Comparison of ENCODE assay signal across 26 cellular contexts in the genomic region with DNA sequence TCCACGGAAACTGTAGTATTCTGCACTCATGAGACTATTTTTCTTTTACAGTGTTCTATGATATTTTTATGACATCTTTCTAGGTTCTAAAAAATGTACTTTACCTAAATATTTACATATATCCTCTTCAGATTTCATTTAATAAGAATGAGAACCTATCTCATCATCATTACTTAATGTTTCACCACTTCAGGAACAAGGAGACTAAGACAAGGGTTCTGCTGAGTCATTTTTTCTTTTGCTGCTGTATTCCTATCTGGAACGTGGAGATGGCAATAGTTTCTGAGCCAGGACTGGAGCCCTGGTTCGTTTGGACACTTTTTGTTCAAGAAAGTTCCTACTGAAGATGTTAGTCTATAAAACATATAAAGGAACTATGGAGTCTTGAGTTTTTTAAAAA.
"Had no signal": no experiment of that assay in that cellular context is flagged by ENCODE, and none has a peak within 500 bp of the region (broad histone marks: within the 10 kb centered on the region; RNA-seq: fewer than 3 reads in every experiment).

No MANE protein-coding gene starts in this region.

- DNase-seq: activated CD4-positive, alpha-beta T cell treated with anti-CD3 and anti-CD28 coated beads for 36 hours; activated CD4-positive, alpha-beta T cell treated with anti-CD3 and anti-CD28 coated beads, Interleukin-2, amount 50 U/mL, for 4 hours; activated CD8-positive, alpha-beta memory T cell treated with anti-CD3 and anti-CD28 coated beads for 24 hours; activated CD8-positive, alpha-beta memory T cell treated with anti-CD3 and anti-CD28 coated beads, Interleukin-2, amount 50 U/mL, for 4 hours; activated naive CD4-positive, alpha-beta T cell treated with Interleukin-2 at 50 U/mL for 16 hours; activated naive CD8-positive, alpha-beta T cell treated with anti-CD3 and anti-CD28 coated beads for 36 hours; activated T-cell treated with anti-CD3 and anti-CD28 coated beads, Interleukin-2, amount 50 U/mL, for 48 hours; amniotic stem cell; heart right ventricle; left colon; mesendoderm; mucosa of descending colon; nephron progenitor cell; pancreas; psoas muscle; stimulated activated CD4-positive, alpha-beta T cell treated with anti-CD3 and anti-CD28 coated beads, Interleukin-2, amount 100 ng/mL, for 24 hours; T-helper 1 cell had no signal

- H3K36me3 Mint-ChIP-seq: activated naive CD8-positive, alpha-beta T cell treated with anti-CD3 and anti-CD28 coated beads for 36 hours; stimulated activated effector memory CD8-positive, alpha-beta T cell treated with anti-CD3 and anti-CD28 coated beads, Interleukin-12 subunit alpha, Interleukin-12 subunit beta, amount 100 ng/mL, for 72 hours; type B pancreatic cell; WTC11 had no signal

- ATAC-seq: activated CD4-positive, alpha-beta T cell treated with anti-CD3 and anti-CD28 coated beads for 36 hours; left colon; mucosa of descending colon; pancreas; psoas muscle; stimulated activated effector memory CD8-positive, alpha-beta T cell treated with anti-CD3 and anti-CD28 coated beads, Interleukin-12 subunit alpha, Interleukin-12 subunit beta, amount 100 ng/mL, for 72 hours; WTC11 had no signal

- H3K36me3 ChIP-seq: breast epithelium, heart right ventricle, pancreas, right atrium auricular region, thoracic aorta, vagina had no signal

- H3K4me3 Mint-ChIP-seq: activated CD4-positive, alpha-beta T cell treated with anti-CD3 and anti-CD28 coated beads for 36 hours; activated naive CD8-positive, alpha-beta T cell treated with anti-CD3 and anti-CD28 coated beads for 36 hours; nephron progenitor cell; stimulated activated effector memory CD8-positive, alpha-beta T cell treated with anti-CD3 and anti-CD28 coated beads, Interleukin-12 subunit alpha, Interleukin-12 subunit beta, amount 100 ng/mL, for 72 hours; type B pancreatic cell; WTC11 had no signal

- H3K27me3 ChIP-seq: breast epithelium, heart right ventricle, pancreas, right atrium auricular region, vagina had no signal

- H3K4me1 ChIP-seq: breast epithelium, pancreas, psoas muscle, right atrium auricular region had no signal

- H3K27ac ChIP-seq: breast epithelium, heart right ventricle, pancreas, psoas muscle, right atrium auricular region, thoracic aorta, vagina had no signal

- H3K27ac Mint-ChIP-seq: activated CD4-positive, alpha-beta T cell treated with anti-CD3 and anti-CD28 coated beads for 36 hours; activated naive CD8-positive, alpha-beta T cell treated with anti-CD3 and anti-CD28 coated beads for 36 hours; nephron progenitor cell; stimulated activated effector memory CD8-positive, alpha-beta T cell treated with anti-CD3 and anti-CD28 coated beads, Interleukin-12 subunit alpha, Interleukin-12 subunit beta, amount 100 ng/mL, for 72 hours; type B pancreatic cell; WTC11 had no signal

- H3K9me3 ChIP-seq: breast epithelium, mucosa of descending colon, pancreas, psoas muscle, thoracic aorta, vagina had no signal

- FAIRE-seq: keratinocyte, pancreas, TTC549 had no signal

- H3K27me3 Mint-ChIP-seq: activated CD4-positive, alpha-beta T cell treated with anti-CD3 and anti-CD28 coated beads for 36 hours; activated naive CD8-positive, alpha-beta T cell treated with anti-CD3 and anti-CD28 coated beads for 36 hours; type B pancreatic cell had no signal

- H3K4me1 Mint-ChIP-seq: activated CD4-positive, alpha-beta T cell treated with anti-CD3 and anti-CD28 coated beads for 36 hours; activated naive CD8-positive, alpha-beta T cell treated with anti-CD3 and anti-CD28 coated beads for 36 hours; nephron progenitor cell; stimulated activated effector memory CD8-positive, alpha-beta T cell treated with anti-CD3 and anti-CD28 coated beads, Interleukin-12 subunit alpha, Interleukin-12 subunit beta, amount 100 ng/mL, for 72 hours had no signal

- H3K9me3 Mint-ChIP-seq: activated naive CD8-positive, alpha-beta T cell treated with anti-CD3 and anti-CD28 coated beads for 36 hours; nephron progenitor cell; stimulated activated effector memory CD8-positive, alpha-beta T cell treated with anti-CD3 and anti-CD28 coated beads, Interleukin-12 subunit alpha, Interleukin-12 subunit beta, amount 100 ng/mL, for 72 hours; WTC11 had no signal

- H3K4me3 ChIP-seq: breast epithelium, heart right ventricle, mucosa of descending colon, pancreas, psoas muscle, right atrium auricular region, thoracic aorta, vagina had no signal
